In genomic region chr12:124514996-124515932, GRCh38 we compare ENCODE assay signal across 1 cellular context.
A peak's percentile ranks its signal among the peaks of the same experiment; 100 is the strongest.
TF ChIP-seq lines count a peak whose summit lies in the region.

No MANE protein-coding gene starts in this region.

TF ChIP-seq in HepG2, 621 proteins besides CTCF, POLR2A, EP300 and RAD21 (continued from another document):
- peak; percentile 51 for TF ChIP-seq MNT (IDR thresholded peaks at IDR 0.05)
- TF ChIP-seq TERF1 (CRISPR knock-in tag; IDR thresholded peaks at IDR 0.05): no peak
- TF ChIP-seq HES4 (CRISPR knock-in tag; IDR thresholded peaks at IDR 0.05; ENCODE audit: borderline replicate concordance): no peak
- TF ChIP-seq REL (CRISPR knock-in tag; conservative IDR thresholded peaks at IDR 0.05): no peak
